In genomic region chr9:133335924-133336811, GRCh38 we compare ENCODE assay signal across 1 cellular context.
TF ChIP-seq lines count a peak whose summit lies in the region.

Gene SURF6 (minus strand): TSS chr9:133336188. CDS start chr9:133336132, 56 bp downstream.

TF ChIP-seq in HEK293, 187 proteins besides CTCF, POLR2A, EP300 and RAD21 (continued from another document and continues in another):
- TF ChIP-seq ZSCAN18 (tag by site-specific recombination; IDR thresholded peaks at IDR 0.05), result no peak
- TF ChIP-seq ZNF112 (tag by site-specific recombination; IDR thresholded peaks at IDR 0.05), result no peak
- TF ChIP-seq ZNF792 (tag by site-specific recombination; IDR thresholded peaks at IDR 0.05), result no peak
- no peak for TF ChIP-seq ZNF398 (tag by site-specific recombination; IDR thresholded peaks at IDR 0.05)
- no peak for TF ChIP-seq ZNF132 (tag by site-specific recombination; IDR thresholded peaks at IDR 0.05; ENCODE audit: borderline replicate concordance)
- TF ChIP-seq ZNF391 (tag by site-specific recombination; IDR thresholded peaks at IDR 0.05; ENCODE audit: borderline replicate concordance, low read depth), result peak; percentile 80; the same call in 1 of the 2 replicates
- peak; percentile 4; the same call in 1 of the 2 replicates for TF ChIP-seq ZNF768 (tag by site-specific recombination; IDR thresholded peaks at IDR 0.05)
- TF ChIP-seq ZNF366 (tag by site-specific recombination; conservative IDR thresholded peaks at IDR 0.05), result peak; percentile 83
- peak; percentile 93 for TF ChIP-seq ZNF501 (tag by site-specific recombination; IDR thresholded peaks at IDR 0.05)
- TF ChIP-seq ZBTB20 (tag by site-specific recombination; IDR thresholded peaks at IDR 0.05), result peak; percentile 89
- TF ChIP-seq ZNF433 (tag by site-specific recombination; IDR thresholded peaks at IDR 0.05; ENCODE audit: low read depth), result no peak
- no peak for TF ChIP-seq ZNF544 (tag by site-specific recombination; IDR thresholded peaks at IDR 0.05)
- TF ChIP-seq SALL2 (tag by site-specific recombination; IDR thresholded peaks at IDR 0.05; ENCODE audit: borderline replicate concordance), result 0 out of 2 replicates have a peak, but pooled peaks have one; percentile 3
- peak; percentile 88; the same call in 1 of the 2 replicates for TF ChIP-seq INSM2 (tag by site-specific recombination; IDR thresholded peaks at IDR 0.05)
- peak; percentile 71; the same call in 1 of the 2 replicates for TF ChIP-seq HIC1 (tag by site-specific recombination; IDR thresholded peaks at IDR 0.05)
- TF ChIP-seq ZNF707 (tag by site-specific recombination; IDR thresholded peaks at IDR 0.05), result no peak
- TF ChIP-seq ZNF214 (tag by site-specific recombination; IDR thresholded peaks at IDR 0.05; ENCODE audit: borderline replicate concordance), result no peak
- TF ChIP-seq ZNF596 (tag by site-specific recombination; IDR thresholded peaks at IDR 0.05), result no peak
- TF ChIP-seq ZXDB (tag by site-specific recombination; IDR thresholded peaks at IDR 0.05), result peak; percentile 96
- TF ChIP-seq ZSCAN4 (tag by site-specific recombination; IDR thresholded peaks at IDR 0.05), result peak; percentile 51; the same call in 1 of the 2 replicates
- TF ChIP-seq SP7 (tag by site-specific recombination; IDR thresholded peaks at IDR 0.05), result peak; percentile 91
- TF ChIP-seq ZSCAN30 (tag by site-specific recombination; IDR thresholded peaks at IDR 0.05), result peak; percentile 91
- TF ChIP-seq ZNF76 (tag by site-specific recombination; IDR thresholded peaks at IDR 0.05; ENCODE audit: borderline replicate concordance, low read depth), result peak; percentile 80; the same call in 1 of the 2 replicates
- TF ChIP-seq KLF10 (tag by site-specific recombination; IDR thresholded peaks at IDR 0.05), result peak; percentile 66
- TF ChIP-seq ZNF155 (tag by site-specific recombination; IDR thresholded peaks at IDR 0.05), result no peak
- peak; percentile 95 for TF ChIP-seq GLIS2 (tag by site-specific recombination; IDR thresholded peaks at IDR 0.05)
- peak; percentile 84 for TF ChIP-seq ZNF639 (tag by site-specific recombination; IDR thresholded peaks at IDR 0.05)
- TF ChIP-seq ZNF571 (tag by site-specific recombination; IDR thresholded peaks at IDR 0.05), result no peak
- no peak; the same call in 1 of the 2 replicates for TF ChIP-seq TSHZ1 (tag by site-specific recombination; IDR thresholded peaks at IDR 0.05; ENCODE audit: borderline replicate concordance)
- TF ChIP-seq HOXA7 (CRISPR knock-in tag; IDR thresholded peaks at IDR 0.05; ENCODE audit: borderline replicate concordance), result no peak
- TF ChIP-seq ZBTB26 (tag by site-specific recombination; optimal IDR thresholded peaks at IDR 0.05), result peak; percentile 99
- TF ChIP-seq ZNF239 (tag by site-specific recombination; IDR thresholded peaks at IDR 0.05), result 0 out of 2 replicates have a peak, but pooled peaks have one; percentile 7
- peak; percentile 97 for TF ChIP-seq ZBTB11 (tag by site-specific recombination; conservative IDR thresholded peaks at IDR 0.05; ENCODE audit: low read depth)
- no peak for TF ChIP-seq RBAK (tag by site-specific recombination; IDR thresholded peaks at IDR 0.05)
- no peak for TF ChIP-seq ZNF704 (tag by site-specific recombination; IDR thresholded peaks at IDR 0.05)
- peak; percentile 94 for TF ChIP-seq ZNF561 (tag by site-specific recombination; IDR thresholded peaks at IDR 0.05; ENCODE audit: borderline replicate concordance)
- TF ChIP-seq ZNF24 (tag by site-specific recombination; IDR thresholded peaks at IDR 0.05), result peak; percentile 93
- no peak for TF ChIP-seq ZNF140 (tag by site-specific recombination; IDR thresholded peaks at IDR 0.05)
- TF ChIP-seq GLIS1 (tag by site-specific recombination; IDR thresholded peaks at IDR 0.05), result peak; percentile 83
- TF ChIP-seq ZNF626 (tag by site-specific recombination; IDR thresholded peaks at IDR 0.05), result no peak
